ENCODE assay signal across 1 cellular context in the genomic region with DNA sequence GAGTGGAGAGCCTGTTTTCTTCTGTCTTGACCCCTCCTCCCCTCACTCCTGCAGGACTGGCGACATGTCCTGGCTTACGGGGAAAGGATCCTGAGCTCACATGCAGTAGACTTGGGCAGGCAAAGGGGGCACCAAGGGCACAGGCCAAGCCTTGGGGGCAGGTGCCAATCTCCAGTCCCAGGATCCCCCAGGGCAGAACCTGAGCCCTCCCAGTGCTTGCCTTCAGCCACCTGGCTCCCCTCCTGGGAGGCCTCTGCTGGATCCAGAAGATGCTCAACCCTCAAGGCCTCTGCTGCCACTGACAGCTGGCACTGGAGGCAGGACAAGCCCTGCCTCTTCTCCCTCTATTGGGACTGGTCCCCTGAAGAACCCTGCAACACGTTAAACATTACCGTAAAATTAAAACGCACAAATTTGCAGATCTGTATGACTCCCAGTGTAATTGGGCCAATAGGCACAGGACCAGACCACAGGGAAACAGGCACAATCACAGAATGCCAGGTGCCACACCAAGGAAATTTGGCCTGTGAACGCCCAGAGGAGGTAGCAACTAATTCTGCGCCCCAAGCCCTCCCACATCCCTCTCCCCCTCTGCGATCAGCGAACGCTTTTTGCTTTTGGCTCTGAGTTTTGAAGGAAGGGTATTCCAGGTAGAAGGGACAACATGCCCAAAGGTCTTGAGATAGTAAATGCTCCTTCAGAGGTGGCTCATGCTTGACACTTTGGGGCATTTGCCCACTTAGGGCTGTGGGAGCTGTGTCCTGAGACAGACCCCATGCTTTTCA.
A peak's percentile ranks its signal among the peaks of the same experiment; 100 is the strongest.
TF ChIP-seq lines count a peak whose summit lies in the region.

No MANE protein-coding gene starts in this region.

TF ChIP-seq in K562, 482 proteins besides CTCF, POLR2A, EP300 and RAD21 (continued from another document and continues in another):
- TF ChIP-seq, protein P1, sequence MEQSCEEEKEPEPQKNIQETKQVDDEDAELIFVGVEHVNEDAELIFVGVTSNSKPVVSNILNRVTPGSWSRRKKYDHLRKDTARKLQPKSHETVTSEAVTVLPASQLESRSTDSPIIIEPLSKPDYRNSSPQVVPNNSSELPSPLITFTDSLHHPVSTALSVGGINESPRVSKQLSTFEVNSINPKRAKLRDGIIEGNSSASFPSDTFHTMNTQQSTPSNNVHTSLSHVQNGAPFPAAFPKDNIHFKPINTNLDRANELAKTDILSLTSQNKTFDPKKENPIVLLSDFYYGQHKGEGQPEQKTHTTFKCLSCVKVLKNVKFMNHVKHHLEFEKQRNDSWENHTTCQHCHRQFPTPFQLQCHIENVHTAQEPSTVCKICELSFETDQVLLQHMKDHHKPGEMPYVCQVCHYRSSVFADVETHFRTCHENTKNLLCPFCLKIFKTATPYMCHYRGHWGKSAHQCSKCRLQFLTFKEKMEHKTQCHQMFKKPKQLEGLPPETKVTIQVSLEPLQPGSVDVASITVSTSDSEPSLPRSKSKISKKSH (CRISPR knock-in tag; IDR thresholded peaks at IDR 0.05): no peak
- TF ChIP-seq HIVEP1 (CRISPR knock-in tag; IDR thresholded peaks at IDR 0.05) (0 out of 2 replicates have a peak, but pooled peaks have one; percentile 57), ZNF764 (CRISPR knock-in tag; IDR thresholded peaks at IDR 0.05; ENCODE audit: low read depth) (peak; percentile 51; the same call in 1 of the 2 replicates), KDM2B (CRISPR knock-in tag; IDR thresholded peaks at IDR 0.05) (0 out of 2 replicates have a peak, but pooled peaks have one; percentile 32), NR4A1 (CRISPR knock-in tag; IDR thresholded peaks at IDR 0.05) (peak; percentile 23; the same call in 1 of the 2 replicates), NR4A1 (tag; IDR thresholded peaks at IDR 0.05) (no peak), HNRNPH1 (optimal IDR thresholded peaks at IDR 0.05; ENCODE audit: low read depth, low read length) (no peak), MIER1 (IDR thresholded peaks at IDR 0.05; ENCODE audit: low read depth) (no peak), ATF7 (IDR thresholded peaks at IDR 0.05) (no peak), ZNF445 (CRISPR knock-in tag; IDR thresholded peaks at IDR 0.05; ENCODE audit: low read depth) (no peak), SIN3A (IDR thresholded peaks at IDR 0.05; ENCODE audit: borderline replicate concordance in 2 of 2, control insufficient read depth in 1 of 2, low read depth in 2 of 2, low read length in 2 of 2) (no peak), BCOR (IDR thresholded peaks at IDR 0.05) (no peak), TBL1XR1 (IDR thresholded peaks at IDR 0.05; ENCODE audit: low read length in 2 of 2) (no peak), IFI16 (CRISPR knock-in tag; IDR thresholded peaks at IDR 0.05) (peak; percentile 73; the same call in 1 of the 2 replicates), OTX1 (CRISPR knock-in tag; IDR thresholded peaks at IDR 0.05) (peak; percentile 16; the same call in 1 of the 2 replicates), PHTF2 (CRISPR knock-in tag; IDR thresholded peaks at IDR 0.05) (no peak), RCOR1 (IDR thresholded peaks at IDR 0.05; ENCODE audit: borderline replicate concordance in 1 of 2, low read depth in 2 of 2, low read length in 2 of 2) (peak in 1 of 2 experiments; percentile 5; a peak in 1 of 4 replicates), LEF1 (IDR thresholded peaks at IDR 0.05) (no peak), ZNF707 (CRISPR knock-in tag; conservative IDR thresholded peaks at IDR 0.05) (0 out of 2 replicates have a peak, but pooled peaks have one; percentile 22), JUNB (CRISPR knock-in tag; conservative IDR thresholded peaks at IDR 0.05) (0 out of 2 replicates have a peak, but pooled peaks have one; percentile 17), SMAD3 (CRISPR knock-in tag; conservative IDR thresholded peaks at IDR 0.05) (0 out of 2 replicates have a peak, but pooled peaks have one; percentile 43), TAF7 (tag; IDR thresholded peaks at IDR 0.05) (0 out of 2 replicates have a peak, but pooled peaks have one; percentile 26), ZNF12 (CRISPR knock-in tag; IDR thresholded peaks at IDR 0.05) (no peak), SMAD2 (IDR thresholded peaks at IDR 0.05; ENCODE audit: low read depth, low read length) (no peak)
- TF ChIP-seq, protein P2, sequence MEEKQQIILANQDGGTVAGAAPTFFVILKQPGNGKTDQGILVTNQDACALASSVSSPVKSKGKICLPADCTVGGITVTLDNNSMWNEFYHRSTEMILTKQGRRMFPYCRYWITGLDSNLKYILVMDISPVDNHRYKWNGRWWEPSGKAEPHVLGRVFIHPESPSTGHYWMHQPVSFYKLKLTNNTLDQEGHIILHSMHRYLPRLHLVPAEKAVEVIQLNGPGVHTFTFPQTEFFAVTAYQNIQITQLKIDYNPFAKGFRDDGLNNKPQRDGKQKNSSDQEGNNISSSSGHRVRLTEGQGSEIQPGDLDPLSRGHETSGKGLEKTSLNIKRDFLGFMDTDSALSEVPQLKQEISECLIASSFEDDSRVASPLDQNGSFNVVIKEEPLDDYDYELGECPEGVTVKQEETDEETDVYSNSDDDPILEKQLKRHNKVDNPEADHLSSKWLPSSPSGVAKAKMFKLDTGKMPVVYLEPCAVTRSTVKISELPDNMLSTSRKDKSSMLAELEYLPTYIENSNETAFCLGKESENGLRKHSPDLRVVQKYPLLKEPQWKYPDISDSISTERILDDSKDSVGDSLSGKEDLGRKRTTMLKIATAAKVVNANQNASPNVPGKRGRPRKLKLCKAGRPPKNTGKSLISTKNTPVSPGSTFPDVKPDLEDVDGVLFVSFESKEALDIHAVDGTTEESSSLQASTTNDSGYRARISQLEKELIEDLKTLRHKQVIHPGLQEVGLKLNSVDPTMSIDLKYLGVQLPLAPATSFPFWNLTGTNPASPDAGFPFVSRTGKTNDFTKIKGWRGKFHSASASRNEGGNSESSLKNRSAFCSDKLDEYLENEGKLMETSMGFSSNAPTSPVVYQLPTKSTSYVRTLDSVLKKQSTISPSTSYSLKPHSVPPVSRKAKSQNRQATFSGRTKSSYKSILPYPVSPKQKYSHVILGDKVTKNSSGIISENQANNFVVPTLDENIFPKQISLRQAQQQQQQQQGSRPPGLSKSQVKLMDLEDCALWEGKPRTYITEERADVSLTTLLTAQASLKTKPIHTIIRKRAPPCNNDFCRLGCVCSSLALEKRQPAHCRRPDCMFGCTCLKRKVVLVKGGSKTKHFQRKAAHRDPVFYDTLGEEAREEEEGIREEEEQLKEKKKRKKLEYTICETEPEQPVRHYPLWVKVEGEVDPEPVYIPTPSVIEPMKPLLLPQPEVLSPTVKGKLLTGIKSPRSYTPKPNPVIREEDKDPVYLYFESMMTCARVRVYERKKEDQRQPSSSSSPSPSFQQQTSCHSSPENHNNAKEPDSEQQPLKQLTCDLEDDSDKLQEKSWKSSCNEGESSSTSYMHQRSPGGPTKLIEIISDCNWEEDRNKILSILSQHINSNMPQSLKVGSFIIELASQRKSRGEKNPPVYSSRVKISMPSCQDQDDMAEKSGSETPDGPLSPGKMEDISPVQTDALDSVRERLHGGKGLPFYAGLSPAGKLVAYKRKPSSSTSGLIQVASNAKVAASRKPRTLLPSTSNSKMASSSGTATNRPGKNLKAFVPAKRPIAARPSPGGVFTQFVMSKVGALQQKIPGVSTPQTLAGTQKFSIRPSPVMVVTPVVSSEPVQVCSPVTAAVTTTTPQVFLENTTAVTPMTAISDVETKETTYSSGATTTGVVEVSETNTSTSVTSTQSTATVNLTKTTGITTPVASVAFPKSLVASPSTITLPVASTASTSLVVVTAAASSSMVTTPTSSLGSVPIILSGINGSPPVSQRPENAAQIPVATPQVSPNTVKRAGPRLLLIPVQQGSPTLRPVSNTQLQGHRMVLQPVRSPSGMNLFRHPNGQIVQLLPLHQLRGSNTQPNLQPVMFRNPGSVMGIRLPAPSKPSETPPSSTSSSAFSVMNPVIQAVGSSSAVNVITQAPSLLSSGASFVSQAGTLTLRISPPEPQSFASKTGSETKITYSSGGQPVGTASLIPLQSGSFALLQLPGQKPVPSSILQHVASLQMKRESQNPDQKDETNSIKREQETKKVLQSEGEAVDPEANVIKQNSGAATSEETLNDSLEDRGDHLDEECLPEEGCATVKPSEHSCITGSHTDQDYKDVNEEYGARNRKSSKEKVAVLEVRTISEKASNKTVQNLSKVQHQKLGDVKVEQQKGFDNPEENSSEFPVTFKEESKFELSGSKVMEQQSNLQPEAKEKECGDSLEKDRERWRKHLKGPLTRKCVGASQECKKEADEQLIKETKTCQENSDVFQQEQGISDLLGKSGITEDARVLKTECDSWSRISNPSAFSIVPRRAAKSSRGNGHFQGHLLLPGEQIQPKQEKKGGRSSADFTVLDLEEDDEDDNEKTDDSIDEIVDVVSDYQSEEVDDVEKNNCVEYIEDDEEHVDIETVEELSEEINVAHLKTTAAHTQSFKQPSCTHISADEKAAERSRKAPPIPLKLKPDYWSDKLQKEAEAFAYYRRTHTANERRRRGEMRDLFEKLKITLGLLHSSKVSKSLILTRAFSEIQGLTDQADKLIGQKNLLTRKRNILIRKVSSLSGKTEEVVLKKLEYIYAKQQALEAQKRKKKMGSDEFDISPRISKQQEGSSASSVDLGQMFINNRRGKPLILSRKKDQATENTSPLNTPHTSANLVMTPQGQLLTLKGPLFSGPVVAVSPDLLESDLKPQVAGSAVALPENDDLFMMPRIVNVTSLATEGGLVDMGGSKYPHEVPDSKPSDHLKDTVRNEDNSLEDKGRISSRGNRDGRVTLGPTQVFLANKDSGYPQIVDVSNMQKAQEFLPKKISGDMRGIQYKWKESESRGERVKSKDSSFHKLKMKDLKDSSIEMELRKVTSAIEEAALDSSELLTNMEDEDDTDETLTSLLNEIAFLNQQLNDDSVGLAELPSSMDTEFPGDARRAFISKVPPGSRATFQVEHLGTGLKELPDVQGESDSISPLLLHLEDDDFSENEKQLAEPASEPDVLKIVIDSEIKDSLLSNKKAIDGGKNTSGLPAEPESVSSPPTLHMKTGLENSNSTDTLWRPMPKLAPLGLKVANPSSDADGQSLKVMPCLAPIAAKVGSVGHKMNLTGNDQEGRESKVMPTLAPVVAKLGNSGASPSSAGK (IDR thresholded peaks at IDR 0.05): no peak
- TF ChIP-seq, protein P3, sequence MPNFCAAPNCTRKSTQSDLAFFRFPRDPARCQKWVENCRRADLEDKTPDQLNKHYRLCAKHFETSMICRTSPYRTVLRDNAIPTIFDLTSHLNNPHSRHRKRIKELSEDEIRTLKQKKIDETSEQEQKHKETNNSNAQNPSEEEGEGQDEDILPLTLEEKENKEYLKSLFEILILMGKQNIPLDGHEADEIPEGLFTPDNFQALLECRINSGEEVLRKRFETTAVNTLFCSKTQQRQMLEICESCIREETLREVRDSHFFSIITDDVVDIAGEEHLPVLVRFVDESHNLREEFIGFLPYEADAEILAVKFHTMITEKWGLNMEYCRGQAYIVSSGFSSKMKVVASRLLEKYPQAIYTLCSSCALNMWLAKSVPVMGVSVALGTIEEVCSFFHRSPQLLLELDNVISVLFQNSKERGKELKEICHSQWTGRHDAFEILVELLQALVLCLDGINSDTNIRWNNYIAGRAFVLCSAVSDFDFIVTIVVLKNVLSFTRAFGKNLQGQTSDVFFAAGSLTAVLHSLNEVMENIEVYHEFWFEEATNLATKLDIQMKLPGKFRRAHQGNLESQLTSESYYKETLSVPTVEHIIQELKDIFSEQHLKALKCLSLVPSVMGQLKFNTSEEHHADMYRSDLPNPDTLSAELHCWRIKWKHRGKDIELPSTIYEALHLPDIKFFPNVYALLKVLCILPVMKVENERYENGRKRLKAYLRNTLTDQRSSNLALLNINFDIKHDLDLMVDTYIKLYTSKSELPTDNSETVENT (CRISPR knock-in tag; IDR thresholded peaks at IDR 0.05): peak; percentile 2; the same call in 1 of the 2 replicates
- TF ChIP-seq, protein P4, sequence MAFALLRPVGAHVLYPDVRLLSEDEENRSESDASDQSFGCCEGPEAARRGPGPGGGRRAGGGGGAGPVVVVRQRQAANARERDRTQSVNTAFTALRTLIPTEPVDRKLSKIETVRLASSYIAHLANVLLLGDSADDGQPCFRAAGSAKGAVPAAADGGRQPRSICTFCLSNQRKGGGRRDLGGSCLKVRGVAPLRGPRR (CRISPR knock-in tag; IDR thresholded peaks at IDR 0.05): peak; percentile 54; the same call in 1 of the 2 replicates
- TF ChIP-seq, protein P5, sequence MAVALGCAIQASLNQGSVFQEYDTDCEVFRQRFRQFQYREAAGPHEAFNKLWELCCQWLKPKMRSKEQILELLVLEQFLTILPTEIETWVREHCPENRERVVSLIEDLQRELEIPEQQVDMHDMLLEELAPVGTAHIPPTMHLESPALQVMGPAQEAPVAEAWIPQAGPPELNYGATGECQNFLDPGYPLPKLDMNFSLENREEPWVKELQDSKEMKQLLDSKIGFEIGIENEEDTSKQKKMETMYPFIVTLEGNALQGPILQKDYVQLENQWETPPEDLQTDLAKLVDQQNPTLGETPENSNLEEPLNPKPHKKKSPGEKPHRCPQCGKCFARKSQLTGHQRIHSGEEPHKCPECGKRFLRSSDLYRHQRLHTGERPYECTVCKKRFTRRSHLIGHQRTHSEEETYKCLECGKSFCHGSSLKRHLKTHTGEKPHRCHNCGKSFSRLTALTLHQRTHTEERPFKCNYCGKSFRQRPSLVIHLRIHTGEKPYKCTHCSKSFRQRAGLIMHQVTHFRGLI (CRISPR knock-in tag; IDR thresholded peaks at IDR 0.05): 0 out of 2 replicates have a peak, but pooled peaks have one; percentile 20
- TF ChIP-seq, protein P6, sequence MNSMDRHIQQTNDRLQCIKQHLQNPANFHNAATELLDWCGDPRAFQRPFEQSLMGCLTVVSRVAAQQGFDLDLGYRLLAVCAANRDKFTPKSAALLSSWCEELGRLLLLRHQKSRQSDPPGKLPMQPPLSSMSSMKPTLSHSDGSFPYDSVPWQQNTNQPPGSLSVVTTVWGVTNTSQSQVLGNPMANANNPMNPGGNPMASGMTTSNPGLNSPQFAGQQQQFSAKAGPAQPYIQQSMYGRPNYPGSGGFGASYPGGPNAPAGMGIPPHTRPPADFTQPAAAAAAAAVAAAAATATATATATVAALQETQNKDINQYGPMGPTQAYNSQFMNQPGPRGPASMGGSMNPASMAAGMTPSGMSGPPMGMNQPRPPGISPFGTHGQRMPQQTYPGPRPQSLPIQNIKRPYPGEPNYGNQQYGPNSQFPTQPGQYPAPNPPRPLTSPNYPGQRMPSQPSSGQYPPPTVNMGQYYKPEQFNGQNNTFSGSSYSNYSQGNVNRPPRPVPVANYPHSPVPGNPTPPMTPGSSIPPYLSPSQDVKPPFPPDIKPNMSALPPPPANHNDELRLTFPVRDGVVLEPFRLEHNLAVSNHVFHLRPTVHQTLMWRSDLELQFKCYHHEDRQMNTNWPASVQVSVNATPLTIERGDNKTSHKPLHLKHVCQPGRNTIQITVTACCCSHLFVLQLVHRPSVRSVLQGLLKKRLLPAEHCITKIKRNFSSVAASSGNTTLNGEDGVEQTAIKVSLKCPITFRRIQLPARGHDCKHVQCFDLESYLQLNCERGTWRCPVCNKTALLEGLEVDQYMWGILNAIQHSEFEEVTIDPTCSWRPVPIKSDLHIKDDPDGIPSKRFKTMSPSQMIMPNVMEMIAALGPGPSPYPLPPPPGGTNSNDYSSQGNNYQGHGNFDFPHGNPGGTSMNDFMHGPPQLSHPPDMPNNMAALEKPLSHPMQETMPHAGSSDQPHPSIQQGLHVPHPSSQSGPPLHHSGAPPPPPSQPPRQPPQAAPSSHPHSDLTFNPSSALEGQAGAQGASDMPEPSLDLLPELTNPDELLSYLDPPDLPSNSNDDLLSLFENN (IDR thresholded peaks at IDR 0.05; ENCODE audit: low read depth in 2 of 2, low read length in 2 of 2): no peak; a peak in 1 of 4 replicates
- TF ChIP-seq, protein P7, sequence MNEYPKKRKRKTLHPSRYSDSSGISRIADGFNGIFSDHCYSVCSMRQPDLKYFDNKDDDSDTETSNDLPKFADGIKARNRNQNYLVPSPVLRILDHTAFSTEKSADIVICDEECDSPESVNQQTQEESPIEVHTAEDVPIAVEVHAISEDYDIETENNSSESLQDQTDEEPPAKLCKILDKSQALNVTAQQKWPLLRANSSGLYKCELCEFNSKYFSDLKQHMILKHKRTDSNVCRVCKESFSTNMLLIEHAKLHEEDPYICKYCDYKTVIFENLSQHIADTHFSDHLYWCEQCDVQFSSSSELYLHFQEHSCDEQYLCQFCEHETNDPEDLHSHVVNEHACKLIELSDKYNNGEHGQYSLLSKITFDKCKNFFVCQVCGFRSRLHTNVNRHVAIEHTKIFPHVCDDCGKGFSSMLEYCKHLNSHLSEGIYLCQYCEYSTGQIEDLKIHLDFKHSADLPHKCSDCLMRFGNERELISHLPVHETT (CRISPR knock-in tag; conservative IDR thresholded peaks at IDR 0.05 in 1 of 2, IDR thresholded peaks at IDR 0.05 in 1 of 2): no peak
